Comparison of ENCODE assay signal across 10 cellular contexts in the genomic region with DNA sequence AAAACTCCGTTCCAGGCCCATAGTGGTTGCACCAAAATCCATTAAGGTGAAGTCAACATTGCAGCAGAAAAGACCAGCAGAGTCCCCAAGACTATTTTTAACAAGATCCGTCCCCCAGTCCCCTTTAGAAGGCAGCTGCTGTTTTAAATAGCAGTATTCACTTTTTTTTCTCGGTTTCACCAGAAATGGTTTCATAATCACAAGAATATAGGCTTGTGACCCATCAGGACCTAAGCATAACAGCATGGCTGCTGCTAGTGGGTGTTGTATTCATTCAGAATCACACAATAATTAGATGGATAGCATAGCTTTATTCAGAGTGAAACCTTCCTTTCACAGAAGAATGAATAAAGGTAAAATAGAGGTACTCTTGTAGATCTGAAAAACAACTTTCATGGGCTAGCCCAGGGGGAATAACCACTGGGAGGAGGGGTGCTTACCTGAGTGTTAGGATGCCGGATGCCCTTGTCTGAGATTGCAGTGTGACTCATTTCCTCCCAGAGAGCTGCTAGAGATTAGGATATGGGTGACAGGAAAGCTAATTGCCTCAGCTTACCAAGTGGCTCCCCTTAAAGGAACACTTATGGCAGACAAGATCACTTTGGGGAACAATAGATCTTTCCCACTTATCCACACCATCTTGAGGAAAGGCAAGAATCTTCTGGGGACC. TPM values are rescaled to one million over a fixed set of nuclear protein-coding genes. Genes with fewer than 3 reads are reported as not detected.
DNase-seq lines count a peak whose midpoint lies in the region; ATAC-seq and TF ChIP-seq lines count a peak whose summit lies in the region.
"Had no signal": no experiment of that assay in that cellular context is flagged by ENCODE, and none has a peak within 500 bp of the region (broad histone marks: within the 10 kb centered on the region; RNA-seq: fewer than 3 reads in every experiment).

No MANE protein-coding gene starts in this region.

- peaks cover 12% of the 10 kb centered on the region for H3K27me3 Mint-ChIP-seq in activated CD8-positive, alpha-beta memory T cell treated with anti-CD3 and anti-CD28 coated beads, Interleukin-2, amount 10 ng/mL, durations not matched to agents 7 days and 5 days

- peak; percentile 80 for ATAC-seq in GM18858 (IDR thresholded peaks at IDR 0.05; ENCODE audit: unreplicated experiment)
- peak; percentile 96 for ATAC-seq in GM21390 (IDR thresholded peaks at IDR 0.05; ENCODE audit: unreplicated experiment)
- peak; percentile 73 for ATAC-seq in HG03103 (IDR thresholded peaks at IDR 0.05; ENCODE audit: low read depth, unreplicated experiment)
- ATAC-seq in activated CD8-positive, alpha-beta memory T cell treated with anti-CD3 and anti-CD28 coated beads, Interleukin-2, amount 10 ng/mL, durations not matched to agents 7 days and 5 days, result no peak

- no peak for TF ChIP-seq POLR2A in testis (IDR thresholded peaks at IDR 0.05)

- no peak for TF ChIP-seq CTCF in testis (IDR thresholded peaks at IDR 0.05)

- no peaks in the 10 kb centered on the region for H3K27me3 ChIP-seq in testis

- H3K9me3 Mint-ChIP-seq in activated CD8-positive, alpha-beta memory T cell treated with anti-CD3 and anti-CD28 coated beads, Interleukin-2, amount 10 ng/mL, durations not matched to agents 7 days and 5 days (ENCODE audit: low read depth), result no peaks in the 10 kb centered on the region
- H3K9me3 Mint-ChIP-seq: memory B cell had no signal

- H3K4me1 ChIP-seq in testis, result no peaks in the 10 kb centered on the region

- CTCF ChIA-PET in activated CD8-positive, alpha-beta memory T cell treated with anti-CD3 and anti-CD28 coated beads, Interleukin-2, amount 10 ng/mL, durations not matched to agents 7 days and 5 days (lab: Charles Lee), result no interaction called here

- DNase-seq in dermis blood vessel endothelial cell (peak; percentile 8), testis (no peak)
- no peak for DNase-seq in stimulated activated CD8-positive, alpha-beta memory T cell treated with anti-CD3 and anti-CD28 coated beads, Interleukin-4, amount 100 ng/mL, for 48 hours
- no peak for DNase-seq in activated CD8-positive, alpha-beta memory T cell treated with anti-CD3 and anti-CD28 coated beads, Interleukin-2, amount 10 ng/mL, durations not matched to agents 7 days and 5 days
- DNase-seq: activated effector memory CD4-positive, alpha-beta T cell treated with Interleukin-2 at 50 U/mL for 16 hours; Kasumi-1 had no signal

- no peak overlapping the region for H3K4me3 Mint-ChIP-seq in activated CD8-positive, alpha-beta memory T cell treated with anti-CD3 and anti-CD28 coated beads, Interleukin-2, amount 10 ng/mL, durations not matched to agents 7 days and 5 days
- H3K4me3 Mint-ChIP-seq: memory B cell had no signal

- H3K4me1 Mint-ChIP-seq in activated CD8-positive, alpha-beta memory T cell treated with anti-CD3 and anti-CD28 coated beads, Interleukin-2, amount 10 ng/mL, durations not matched to agents 7 days and 5 days, result peaks cover 9% of the 10 kb centered on the region
- H3K4me1 Mint-ChIP-seq: memory B cell had no signal

- H3K9me3 ChIP-seq in testis, result no peaks in the 10 kb centered on the region

- WGBS in testis, 2 donors, result 85 to 86% methylated on average over 4 of the region's 4 CpGs

- H3K27ac Mint-ChIP-seq in activated CD8-positive, alpha-beta memory T cell treated with anti-CD3 and anti-CD28 coated beads, Interleukin-2, amount 10 ng/mL, durations not matched to agents 7 days and 5 days, result no peak overlapping the region
- H3K27ac Mint-ChIP-seq: memory B cell had no signal

- H3K4me3 ChIP-seq in testis, result no peak overlapping the region

- H3K36me3 Mint-ChIP-seq in activated CD8-positive, alpha-beta memory T cell treated with anti-CD3 and anti-CD28 coated beads, Interleukin-2, amount 10 ng/mL, durations not matched to agents 7 days and 5 days, result no peaks in the 10 kb centered on the region

- no peak overlapping the region for H3K27ac ChIP-seq in testis

- intact Hi-C loops in testis (cut with DNase I; ENCODE audit: low total_unique reads), result no loop called here

- H3K36me3 ChIP-seq in testis (ENCODE audit: low read depth, missing control alignments), result no peaks in the 10 kb centered on the region

RNA-seq across cellular contexts. Expression of a gene that starts 35.0 kb away (rescaled TPM):
- total RNA-seq in dermis blood vessel endothelial cell (0.17 TPM in 1 of 2 replicates, not detected in the other), testis (10 to 100 TPM; 14.9 to 16.6 TPM)
- polyA plus RNA-seq in testis (ENCODE audit: insufficient read depth, low read depth, low replicate concordance), result 26.9 TPM
- total RNA-seq in activated CD8-positive, alpha-beta memory T cell treated with anti-CD3 and anti-CD28 coated beads, Interleukin-2, amount 10 ng/mL, durations not matched to agents 7 days and 5 days, result not detected

Comparison
In these comparisons a context has a peak if more than half of its experiments do, and no peak if none do; other contexts are left out.
1. RNA of a gene that starts 35.0 kb away (total RNA-seq): 14.9 to 16.6 TPM in testis; 0.17 TPM in dermis blood vessel endothelial cell and not detected in activated CD8-positive, alpha-beta memory T cell treated with anti-CD3 and anti-CD28 coated beads, Interleukin-2, amount 10 ng/mL, durations not matched to agents 7 days and 5 days; every median in the first group is over 10 times any median in the second.